Comparison of ENCODE assay signal across 27 cellular contexts in the genomic region with DNA sequence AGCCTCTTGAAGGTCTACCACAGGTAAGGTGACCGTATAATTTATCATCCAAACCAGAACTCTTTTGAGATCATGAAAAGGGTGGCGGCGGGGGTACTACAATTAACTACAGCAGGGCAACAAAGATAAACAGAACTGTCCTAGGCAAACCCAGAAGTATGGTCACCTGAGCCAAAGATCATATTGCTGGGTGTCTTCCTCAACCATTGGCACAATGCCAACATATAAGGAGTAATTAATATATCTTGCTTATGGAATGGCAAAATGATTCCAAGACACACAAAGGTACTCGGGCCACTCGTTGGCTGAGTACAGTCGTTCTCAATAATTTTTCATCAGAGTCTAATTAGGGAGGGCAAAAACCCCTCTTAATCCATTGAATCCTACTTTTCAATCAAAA.
"Had no signal": no experiment of that assay in that cellular context is flagged by ENCODE, and none has a peak within 500 bp of the region (broad histone marks: within the 10 kb centered on the region; RNA-seq: fewer than 3 reads in every experiment).

No MANE protein-coding gene starts in this region.

- H3K27me3 ChIP-seq: stomach, suprapubic skin, testis, thyroid gland, tibial artery, tibial nerve, transverse colon, upper lobe of left lung, upper lobe of right lung, uterus, vagina had no signal

- FAIRE-seq: urothelium cell line had no signal

- H3K4me3 ChIP-seq: stomach, suprapubic skin, testis, thoracic aorta, thyroid gland, tibial artery, tibial nerve, transverse colon, upper lobe of left lung, upper lobe of right lung, uterus, vagina had no signal

- ATAC-seq: stimulated activated effector memory CD8-positive, alpha-beta T cell treated with anti-CD3 and anti-CD28 coated beads, Interleukin-12 subunit alpha, Interleukin-12 subunit beta, amount 100 ng/mL, for 72 hours; stimulated activated memory B cell treated with anti-CD40 and anti-IgM and Interleukin-4, amounts not matched to agents 10 μg/mL and 1 μg/mL and 100 μg/mL, for 72 hours; stimulated activated naive B cell treated with anti-CD40 and anti-IgM and Interleukin-4, amounts not matched to agents 10 μg/mL and 1 μg/mL and 100 μg/mL, for 72 hours; stimulated activated naive CD8-positive, alpha-beta T cell treated with anti-CD3 and anti-CD28 coated beads, Interleukin-15, amount 100 ng/mL, for 72 hours; stimulated activated naive CD8-positive, alpha-beta T cell treated with anti-CD3 and anti-CD28 coated beads, Interleukin-15, Interleukin-2, amounts not matched to agents 100 U/mL and 50 U/mL, for 24 hours; upper lobe of right lung had no signal

- DNase-seq: stimulated activated CD4-positive, alpha-beta T cell treated with anti-CD3 and anti-CD28 coated beads, Interleukin-2, amount 100 ng/mL, for 48 hours; stimulated activated CD4-positive, alpha-beta T cell treated with anti-CD3 and anti-CD28 coated beads, Interleukin-4, amount 100 ng/mL, for 1 hour; stimulated activated CD4-positive, alpha-beta T cell treated with anti-CD3 and anti-CD28 coated beads, Interleukin-4, amount 100 ng/mL, for 24 hours; stimulated activated CD4-positive, alpha-beta T cell treated with anti-CD3 and anti-CD28 coated beads, Interleukin-4, amount 100 ng/mL, for 4 hours; stimulated activated CD8-positive, alpha-beta memory T cell treated with anti-CD3 and anti-CD28 coated beads, Interleukin-4, amount 100 ng/mL, for 48 hours; stimulated activated naive B cell treated with anti-CD40 and anti-IgM and Interleukin-4, amounts not matched to agents 10 μg/mL and 1 μg/mL and 100 μg/mL, for 72 hours; stimulated activated naive CD4-positive, alpha-beta T cell; stimulated activated naive CD4-positive, alpha-beta T cell treated with Interleukin-2 at 50 U/mL for 16 hours; stimulated activated naive CD8-positive, alpha-beta T cell treated with anti-CD3 and anti-CD28 coated beads, Interleukin-15, amount 100 ng/mL, for 72 hours; stimulated activated naive CD8-positive, alpha-beta T cell treated with anti-CD3 and anti-CD28 coated beads, Interleukin-15, Interleukin-2, amounts not matched to agents 100 U/mL and 50 U/mL, for 24 hours; stomach; substantia nigra; testis; thyroid gland; tibial artery; transverse colon; trophoblast cell; upper lobe of left lung; upper lobe of right lung; uterus had no signal

- H3K27ac ChIP-seq: stomach, suprapubic skin, testis, thoracic aorta, thyroid gland, tibial artery, tibial nerve, transverse colon, upper lobe of left lung, upper lobe of right lung, uterus, vagina had no signal

- H3K36me3 ChIP-seq: stomach, suprapubic skin, thoracic aorta, thyroid gland, tibial artery, tibial nerve, transverse colon, upper lobe of left lung, upper lobe of right lung, uterus, vagina had no signal

- H3K9me3 ChIP-seq: stomach, suprapubic skin, testis, thoracic aorta, thyroid gland, tibial artery, tibial nerve, transverse colon, upper lobe of left lung, upper lobe of right lung, uterus, vagina had no signal

- H3K4me1 ChIP-seq: stomach, suprapubic skin, testis, thyroid gland, tibial artery, tibial nerve, transverse colon, upper lobe of left lung, upper lobe of right lung, uterus, vagina had no signal
